Comparison of ENCODE assay signal across 34 cellular contexts in genomic region chr2:23055251-23055650, GRCh38.
"Had no signal": no experiment of that assay in that cellular context is flagged by ENCODE, and none has a peak within 500 bp of the region (broad histone marks: within the 10 kb centered on the region; RNA-seq: fewer than 3 reads in every experiment).

No MANE protein-coding gene starts in this region.

- H3K36me3 Mint-ChIP-seq: activated CD8-positive, alpha-beta memory T cell treated with anti-CD3 and anti-CD28 coated beads, Interleukin-2, amount 10 ng/mL, durations not matched to agents 7 days and 5 days; activated naive CD4-positive, alpha-beta T cell treated with anti-CD3 and anti-CD28 coated beads, Interleukin-2, amount 50 U/mL, for 24 hours; activated naive CD8-positive, alpha-beta T cell treated with anti-CD3 and anti-CD28 coated beads, Interleukin-2, amount 10 ng/mL, durations not matched to agents 7 days and 5 days; IgD-negative memory B cell; T-cell had no signal

- DNase-seq: activated B cell treated with CpG ODN at 0.5 μM for 24 hours; activated CD4-positive, alpha-beta memory T cell treated with anti-CD3 and anti-CD28 coated beads, Interleukin-2, amount 10 ng/mL, durations not matched to agents 7 days and 5 days; activated CD4-positive, alpha-beta T cell treated with anti-CD3 and anti-CD28 coated beads for 4 hours; activated CD4-positive, CD25-positive, alpha-beta regulatory T cell treated with anti-CD3 and anti-CD28 coated beads, Interleukin-2, amount 50 U/mL, for 72 hours; activated CD8-positive, alpha-beta memory T cell treated with anti-CD3 and anti-CD28 coated beads for 24 hours; activated CD8-positive, alpha-beta memory T cell treated with anti-CD3 and anti-CD28 coated beads, Interleukin-2, amount 10 ng/mL, durations not matched to agents 7 days and 5 days; activated CD8-positive, alpha-beta memory T cell treated with anti-CD3 and anti-CD28 coated beads, Interleukin-2, amount 50 U/mL, for 48 hours; activated gamma-delta T cell; activated naive CD4-positive, alpha-beta T cell treated with Interleukin-2 at 50 U/mL for 16 hours; activated naive CD8-positive, alpha-beta T cell treated with anti-CD3 and anti-CD28 coated beads, Interleukin-2, amount 10 ng/mL, durations not matched to agents 7 days and 5 days; activated T-cell treated with anti-CD3 and anti-CD28 coated beads, Interleukin-2, amount 50 U/mL, for 1 hour; activated T-cell treated with anti-CD3 and anti-CD28 coated beads, Interleukin-2, amount 50 U/mL, for 72 hours; amygdala; Karpas-422; KBM-7; NCI-H1105; NCI-H1417 treated with DMSO at 0.1 percent for 48 hours; NCI-H187 treated with DMSO at 0.1 percent for 48 hours; NCI-H2081; NCI-H446; NCI-H526 treated with DMSO at 0.1 percent for 48 hours; NCI-H774; SHP77; T-cell; T-helper 17 cell had no signal

- H3K4me3 ChIP-seq: ascending aorta, cardiac muscle cell had no signal

- H3K4me1 Mint-ChIP-seq: activated B cell treated with CpG ODN at 0.5 μM for 24 hours; activated CD4-positive, alpha-beta memory T cell treated with anti-CD3 and anti-CD28 coated beads, Interleukin-2, amount 10 ng/mL, durations not matched to agents 7 days and 5 days; activated CD8-positive, alpha-beta memory T cell treated with anti-CD3 and anti-CD28 coated beads, Interleukin-2, amount 10 ng/mL, durations not matched to agents 7 days and 5 days; activated naive CD4-positive, alpha-beta T cell treated with anti-CD3 and anti-CD28 coated beads, Interleukin-2, amount 50 U/mL, for 24 hours; activated naive CD8-positive, alpha-beta T cell treated with anti-CD3 and anti-CD28 coated beads, Interleukin-2, amount 10 ng/mL, durations not matched to agents 7 days and 5 days; central memory CD8-positive, alpha-beta T cell; IgD-negative memory B cell; T-cell; T-helper 17 cell had no signal

- H3K27ac ChIP-seq: ascending aorta, cardiac muscle cell, VCaP had no signal

- H3K4me1 ChIP-seq: ascending aorta had no signal

- H3K27ac Mint-ChIP-seq: activated B cell treated with CpG ODN at 0.5 μM for 24 hours; activated CD4-positive, alpha-beta memory T cell treated with anti-CD3 and anti-CD28 coated beads, Interleukin-2, amount 10 ng/mL, durations not matched to agents 7 days and 5 days; activated CD8-positive, alpha-beta memory T cell treated with anti-CD3 and anti-CD28 coated beads, Interleukin-2, amount 10 ng/mL, durations not matched to agents 7 days and 5 days; activated naive CD4-positive, alpha-beta T cell treated with anti-CD3 and anti-CD28 coated beads, Interleukin-2, amount 50 U/mL, for 24 hours; activated naive CD8-positive, alpha-beta T cell treated with anti-CD3 and anti-CD28 coated beads, Interleukin-2, amount 10 ng/mL, durations not matched to agents 7 days and 5 days; activated T-cell treated with anti-CD3 and anti-CD28 coated beads, Interleukin-2, amount 50 U/mL, for 72 hours; activated T-helper 2 cell treated with anti-CD3 and anti-CD28 coated beads, Interferon-gamma antibody, Interleukin-2, Interleukin-4, amounts not matched to agents 10 μg/mL and 5 μg/mL and 100 μg/mL, durations not matched to agents 14 hours and 24 hours and 36 hours; IgD-negative memory B cell; T-cell; T-helper 17 cell had no signal

- H3K4me3 Mint-ChIP-seq: activated B cell treated with CpG ODN at 0.5 μM for 24 hours; activated CD4-positive, alpha-beta memory T cell treated with anti-CD3 and anti-CD28 coated beads, Interleukin-2, amount 10 ng/mL, durations not matched to agents 7 days and 5 days; activated CD8-positive, alpha-beta memory T cell treated with anti-CD3 and anti-CD28 coated beads, Interleukin-2, amount 10 ng/mL, durations not matched to agents 7 days and 5 days; activated naive CD4-positive, alpha-beta T cell treated with anti-CD3 and anti-CD28 coated beads, Interleukin-2, amount 50 U/mL, for 24 hours; activated naive CD8-positive, alpha-beta T cell treated with anti-CD3 and anti-CD28 coated beads, Interleukin-2, amount 10 ng/mL, durations not matched to agents 7 days and 5 days; activated T-cell treated with anti-CD3 and anti-CD28 coated beads, Interleukin-2, amount 50 U/mL, for 72 hours; central memory CD8-positive, alpha-beta T cell; IgD-negative memory B cell; T-cell; T-helper 17 cell had no signal

- H3K9me3 Mint-ChIP-seq: activated B cell treated with CpG ODN at 0.5 μM for 24 hours; activated CD4-positive, alpha-beta memory T cell treated with anti-CD3 and anti-CD28 coated beads, Interleukin-2, amount 10 ng/mL, durations not matched to agents 7 days and 5 days; activated naive CD4-positive, alpha-beta T cell treated with anti-CD3 and anti-CD28 coated beads, Interleukin-2, amount 50 U/mL, for 24 hours; activated naive CD8-positive, alpha-beta T cell treated with anti-CD3 and anti-CD28 coated beads, Interleukin-2, amount 10 ng/mL, durations not matched to agents 7 days and 5 days; activated T-helper 2 cell treated with anti-CD3 and anti-CD28 coated beads, Interferon-gamma antibody, Interleukin-2, Interleukin-4, amounts not matched to agents 10 μg/mL and 5 μg/mL and 100 μg/mL, durations not matched to agents 14 hours and 24 hours and 36 hours; IgD-negative memory B cell; T-cell had no signal

- H3K36me3 ChIP-seq: ascending aorta, cardiac muscle cell had no signal

- H3K27me3 ChIP-seq: ascending aorta had no signal

- H3K27me3 Mint-ChIP-seq: activated B cell treated with CpG ODN at 0.5 μM for 24 hours; activated CD4-positive, alpha-beta memory T cell treated with anti-CD3 and anti-CD28 coated beads, Interleukin-2, amount 10 ng/mL, durations not matched to agents 7 days and 5 days; activated CD8-positive, alpha-beta memory T cell treated with anti-CD3 and anti-CD28 coated beads, Interleukin-2, amount 10 ng/mL, durations not matched to agents 7 days and 5 days; central memory CD8-positive, alpha-beta T cell; IgD-negative memory B cell; T-helper 17 cell had no signal

- ATAC-seq: activated CD8-positive, alpha-beta memory T cell treated with anti-CD3 and anti-CD28 coated beads, Interleukin-2, amount 10 ng/mL, durations not matched to agents 7 days and 5 days; activated T-cell treated with anti-CD3 and anti-CD28 coated beads, Interleukin-2, amount 50 U/mL, for 72 hours; Panc1; SK-N-SH treated with all-trans-retinoic acid at 6 μM for 48 hours; T-cell; T-helper 17 cell had no signal

- H3K9me3 ChIP-seq: ascending aorta had no signal
